Comparison of ENCODE assay signal across 24 cellular contexts in genomic region chr3:102301155-102301554, GRCh38.
DNase-seq lines count a peak whose midpoint lies in the region; ATAC-seq, FAIRE-seq and TF ChIP-seq lines count a peak whose summit lies in the region.
"Had no signal": no experiment of that assay in that cellular context is flagged by ENCODE, and none has a peak within 500 bp of the region (broad histone marks: within the 10 kb centered on the region; RNA-seq: fewer than 3 reads in every experiment).

No MANE protein-coding gene starts in this region.

- no peaks in the 10 kb centered on the region for H3K9me1 ChIP-seq in keratinocyte (ENCODE audit: control insufficient read depth, extremely low read depth, insufficient read depth, low read length)

- DNase-seq in WTC11 (ENCODE audit: low spot score) (no peak), keratinocyte (ENCODE audit: low read depth, low spot score) (no peak), dorsolateral prefrontal cortex (no peak), testis (no peak), HuH-7.5 (ENCODE audit: low spot score) (no peak)
- DNase-seq in CD4-positive, alpha-beta memory T cell = no peak
- DNase-seq: activated B cell treated with CpG ODN at 0.5 μM for 24 hours; activated CD4-positive, alpha-beta T cell treated with anti-CD3 and anti-CD28 coated beads, Interleukin-2, amount 50 U/mL, for 1 hour; activated naive CD4-positive, alpha-beta T cell; activated T-cell treated with anti-CD3 and anti-CD28 coated beads, Interleukin-2, amount 50 U/mL, for 4 hours; body of pancreas; CD8-positive, alpha-beta T cell; effector CD4-positive, alpha-beta T cell; IMR-90; islet precursor cell; naive thymus-derived CD8-positive, alpha-beta T cell; NCI-H1105; NCI-H774; Right ventricle myocardium superior; stimulated activated CD8-positive, alpha-beta memory T cell treated with anti-CD3 and anti-CD28 coated beads, Interleukin-4, amount 100 ng/mL, for 48 hours; transverse colon had no signal

- H2AFZ ChIP-seq in keratinocyte (ENCODE audit: control insufficient read depth, low read length) = peak overlapping the region; percentile 4

- H3K9me3 Mint-ChIP-seq in WTC11 = peaks cover 5% of the 10 kb centered on the region; the same call in 1 of the 2 replicates
- H3K9me3 Mint-ChIP-seq in CD4-positive, alpha-beta memory T cell = no peaks in the 10 kb centered on the region
- H3K9me3 Mint-ChIP-seq: activated B cell treated with CpG ODN at 0.5 μM for 24 hours; activated T-cell treated with anti-CD3 and anti-CD28 coated beads, Interleukin-2, amount 50 U/mL, for 4 hours; CD8-positive, alpha-beta T cell; naive thymus-derived CD8-positive, alpha-beta T cell; T-helper 2 cell treated with Interferon-gamma antibody and Interleukin-4, amounts not matched to agents 5 μg/mL and 100 μg/mL, for 36 hours had no signal

- intact Hi-C loops in dorsolateral prefrontal cortex (cut with DNase I) (no loop called here), testis (cut with DNase I; ENCODE audit: low total_unique reads) (no loop called here)
- intact Hi-C loops in CD4-positive, alpha-beta memory T cell (cut with micrococcal nuclease) = no loop called here

- no peak for TF ChIP-seq POLR2A in testis (IDR thresholded peaks at IDR 0.05)

- H3K79me2 ChIP-seq in keratinocyte (ENCODE audit: control insufficient read depth, insufficient read depth, low read length) = no peaks in the 10 kb centered on the region

- H3K36me3 Mint-ChIP-seq in WTC11 = no peaks in the 10 kb centered on the region
- no peaks in the 10 kb centered on the region for H3K36me3 Mint-ChIP-seq in CD4-positive, alpha-beta memory T cell
- H3K36me3 Mint-ChIP-seq: CD8-positive, alpha-beta T cell; naive thymus-derived CD8-positive, alpha-beta T cell had no signal

- ATAC-seq in GM18511 (IDR thresholded peaks at IDR 0.05; ENCODE audit: unreplicated experiment) (peak; percentile 34), HG03442 (IDR thresholded peaks at IDR 0.05; ENCODE audit: unreplicated experiment) (peak; percentile 43), WTC11 (no peak)
- ATAC-seq: activated T-cell treated with anti-CD3 and anti-CD28 coated beads, Interleukin-2, amount 50 U/mL, for 4 hours; body of pancreas; CD8-positive, alpha-beta T cell; naive thymus-derived CD8-positive, alpha-beta T cell had no signal

- POLR2A ChIA-PET in WTC11 (lab: Charles Lee) = no interaction called here
- POLR2A ChIA-PET in CD4-positive, alpha-beta memory T cell (lab: Charles Lee; ENCODE audit: partially characterized antibody) = no interaction called here

- WGBS in testis, 2 donors = 93 to 94% methylated on average over 1 of the region's 1 CpG

- H3K4me1 ChIP-seq in keratinocyte (ENCODE audit: control insufficient read depth, extremely low read depth, insufficient read depth, low read length) (peaks cover 23% of the 10 kb centered on the region), testis (no peaks in the 10 kb centered on the region)
- no peaks in the 10 kb centered on the region for H3K4me1 ChIP-seq in CD4-positive, alpha-beta memory T cell (ENCODE audit: insufficient read depth, low read length)
- H3K4me1 ChIP-seq: body of pancreas, transverse colon had no signal

- peak overlapping the region; percentile 3; the same call in 1 of the 2 replicates for H3K27ac Mint-ChIP-seq in WTC11
- no peak overlapping the region for H3K27ac Mint-ChIP-seq in CD4-positive, alpha-beta memory T cell
- H3K27ac Mint-ChIP-seq: activated B cell treated with CpG ODN at 0.5 μM for 24 hours; CD8-positive, alpha-beta T cell; naive thymus-derived CD8-positive, alpha-beta T cell; T-helper 2 cell treated with Interferon-gamma antibody and Interleukin-4, amounts not matched to agents 5 μg/mL and 100 μg/mL, for 36 hours had no signal

- dilution Hi-C loops in keratinocyte (cut with MboI; ENCODE audit: extremely low pct_ligation_motif_present, low sequenced_read_pairs) = no loop called here

- no peaks in the 10 kb centered on the region for H3K27me3 Mint-ChIP-seq in WTC11 (ENCODE audit: low read depth)
- H3K27me3 Mint-ChIP-seq in CD4-positive, alpha-beta memory T cell = peaks cover 8 to 14% of the 10 kb centered on the region in 2 donors

- H3K27me3 ChIP-seq in keratinocyte (ENCODE audit: control insufficient read depth, extremely low read depth, insufficient read depth, low read length) (no peaks in the 10 kb centered on the region), dorsolateral prefrontal cortex (peaks cover 0 to 17% (median 0%) of the 10 kb centered on the region in 45 donors), testis (no peaks in the 10 kb centered on the region)
- H3K27me3 ChIP-seq in CD4-positive, alpha-beta memory T cell (ENCODE audit: insufficient read depth, low read length) = no peaks in the 10 kb centered on the region
- H3K27me3 ChIP-seq: body of pancreas, transverse colon had no signal

- peak; percentile 51 for FAIRE-seq in keratinocyte (lab: Jason Lieb, UNC)

- no peak overlapping the region for H3K4me2 ChIP-seq in keratinocyte (ENCODE audit: control insufficient read depth, extremely low read depth, insufficient read depth, low read depth, low read length)

- no peaks in the 10 kb centered on the region for H3K36me3 ChIP-seq in keratinocyte (ENCODE audit: control insufficient read depth in 2 of 2, extremely low read depth in 1 of 2, insufficient read depth in 2 of 2, low read length in 2 of 2)
- no peaks in the 10 kb centered on the region for H3K36me3 ChIP-seq in testis (ENCODE audit: low read depth, missing control alignments)
- H3K36me3 ChIP-seq in CD4-positive, alpha-beta memory T cell (ENCODE audit: insufficient read depth, low read length) = no peaks in the 10 kb centered on the region
- H3K36me3 ChIP-seq: transverse colon had no signal

- CTCF ChIA-PET in WTC11 (lab: Charles Lee) = no interaction called here
- CTCF ChIA-PET in CD4-positive, alpha-beta memory T cell (lab: Charles Lee; ENCODE audit: partially characterized antibody) = no interaction called here

- H3K4me3 ChIP-seq in keratinocyte (ENCODE audit: control insufficient read depth in 2 of 3, extremely low read depth in 1 of 3, insufficient read depth in 2 of 3, low read depth in 1 of 3, low read length in 3 of 3) = no peak overlapping the region
- H3K4me3 ChIP-seq in dorsolateral prefrontal cortex = no peak overlapping the region
- H3K4me3 ChIP-seq in testis = no peak overlapping the region
- H3K4me3 ChIP-seq in CD4-positive, alpha-beta memory T cell (ENCODE audit: low read length in 2 of 2) = no peak overlapping the region
- H3K4me3 ChIP-seq: body of pancreas, transverse colon had no signal

- peaks cover 11% of the 10 kb centered on the region for H3K4me1 Mint-ChIP-seq in WTC11
- H3K4me1 Mint-ChIP-seq in CD4-positive, alpha-beta memory T cell = peaks cover 0 to 1% (median 0%) of the 10 kb centered on the region in 4 donors
- H3K4me1 Mint-ChIP-seq: activated B cell treated with CpG ODN at 0.5 μM for 24 hours; naive thymus-derived CD8-positive, alpha-beta T cell had no signal

- TF ChIP-seq CTCF in WTC11 (IDR thresholded peaks at IDR 0.05) (no peak), keratinocyte (optimal IDR thresholded peaks at IDR 0.05 in 1 of 3, IDR thresholded peaks at IDR 0.05 in 1 of 3, conservative IDR thresholded peaks at IDR 0.05 in 1 of 3; ENCODE audit: extremely low read depth in 1 of 3, insufficient read depth in 2 of 3, low read length in 3 of 3) (no peak), dorsolateral prefrontal cortex (IDR thresholded peaks at IDR 0.05 in 54 of 56, conservative IDR thresholded peaks at IDR 0.05 in 2 of 56; ENCODE audit: low read depth in 1 of 56, partially characterized antibody in 56 of 56) (no peak), testis (IDR thresholded peaks at IDR 0.05) (no peak)

- no peaks in the 10 kb centered on the region for H4K20me1 ChIP-seq in keratinocyte (ENCODE audit: control insufficient read depth, extremely low read depth, insufficient read depth, low read length)

- no peak overlapping the region for H3K4me3 Mint-ChIP-seq in WTC11
- H3K4me3 Mint-ChIP-seq in CD4-positive, alpha-beta memory T cell = no peak overlapping the region
- H3K4me3 Mint-ChIP-seq: activated B cell treated with CpG ODN at 0.5 μM for 24 hours; activated T-cell treated with anti-CD3 and anti-CD28 coated beads, Interleukin-2, amount 50 U/mL, for 4 hours; CD8-positive, alpha-beta T cell; naive thymus-derived CD8-positive, alpha-beta T cell; T-helper 2 cell treated with Interferon-gamma antibody and Interleukin-4, amounts not matched to agents 5 μg/mL and 100 μg/mL, for 36 hours had no signal

- H3K27ac ChIP-seq in keratinocyte (ENCODE audit: control insufficient read depth, insufficient read depth, low read length) (no peak overlapping the region), dorsolateral prefrontal cortex (no peak overlapping the region), testis (no peak overlapping the region)
- no peak overlapping the region for H3K27ac ChIP-seq in CD4-positive, alpha-beta memory T cell (ENCODE audit: low read depth, low read length)
- H3K27ac ChIP-seq: body of pancreas, transverse colon had no signal

- no peak overlapping the region for H3K9ac ChIP-seq in keratinocyte (ENCODE audit: control insufficient read depth, extremely low read depth, insufficient read depth, low read length)

- H3K9me3 ChIP-seq in keratinocyte (ENCODE audit: control insufficient read depth, low read depth, low read length) = no peaks in the 10 kb centered on the region
- no peaks in the 10 kb centered on the region for H3K9me3 ChIP-seq in testis
- no peaks in the 10 kb centered on the region for H3K9me3 ChIP-seq in CD4-positive, alpha-beta memory T cell (ENCODE audit: control insufficient read depth in 1 of 2, low read length in 2 of 2)
- H3K9me3 ChIP-seq: body of pancreas, transverse colon had no signal

TF ChIP-seq in WTC11, 78 proteins besides CTCF, POLR2A, EP300 and RAD21:
- TF ChIP-seq ZNF416 (CRISPR knock-in tag; IDR thresholded peaks at IDR 0.05) = no peak
